In the genomic region with DNA sequence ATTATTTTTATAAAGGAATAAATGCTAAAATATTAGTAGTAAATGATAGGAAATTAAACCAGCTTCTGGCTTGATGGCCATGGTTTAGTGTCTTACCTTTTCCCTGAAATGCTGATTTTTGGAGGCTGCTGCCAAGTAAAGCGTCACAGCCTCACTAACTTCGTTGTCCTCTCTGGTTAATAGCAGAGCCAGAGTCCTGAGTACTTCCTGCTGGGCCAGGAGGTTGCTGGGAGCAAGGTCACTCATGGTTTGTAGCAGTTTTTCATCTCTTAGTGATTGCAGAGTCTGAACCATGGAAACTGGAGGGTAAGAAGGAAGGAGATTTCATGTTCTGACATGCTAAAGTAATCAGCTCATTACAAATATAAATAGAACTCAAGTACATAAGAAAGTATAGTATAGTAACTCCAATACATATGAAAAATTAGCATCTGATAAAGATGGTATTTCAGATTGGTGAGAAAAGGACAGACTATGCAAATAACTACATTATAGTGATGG, we compare ENCODE assay signal across 1 cellular context.
TF ChIP-seq lines count a peak whose summit lies in the region.

No MANE protein-coding gene starts in this region.

TF ChIP-seq in neural cell, 6 proteins besides CTCF, POLR2A, EP300 and RAD21 (continued from another document):
- TF ChIP-seq, protein P1, sequence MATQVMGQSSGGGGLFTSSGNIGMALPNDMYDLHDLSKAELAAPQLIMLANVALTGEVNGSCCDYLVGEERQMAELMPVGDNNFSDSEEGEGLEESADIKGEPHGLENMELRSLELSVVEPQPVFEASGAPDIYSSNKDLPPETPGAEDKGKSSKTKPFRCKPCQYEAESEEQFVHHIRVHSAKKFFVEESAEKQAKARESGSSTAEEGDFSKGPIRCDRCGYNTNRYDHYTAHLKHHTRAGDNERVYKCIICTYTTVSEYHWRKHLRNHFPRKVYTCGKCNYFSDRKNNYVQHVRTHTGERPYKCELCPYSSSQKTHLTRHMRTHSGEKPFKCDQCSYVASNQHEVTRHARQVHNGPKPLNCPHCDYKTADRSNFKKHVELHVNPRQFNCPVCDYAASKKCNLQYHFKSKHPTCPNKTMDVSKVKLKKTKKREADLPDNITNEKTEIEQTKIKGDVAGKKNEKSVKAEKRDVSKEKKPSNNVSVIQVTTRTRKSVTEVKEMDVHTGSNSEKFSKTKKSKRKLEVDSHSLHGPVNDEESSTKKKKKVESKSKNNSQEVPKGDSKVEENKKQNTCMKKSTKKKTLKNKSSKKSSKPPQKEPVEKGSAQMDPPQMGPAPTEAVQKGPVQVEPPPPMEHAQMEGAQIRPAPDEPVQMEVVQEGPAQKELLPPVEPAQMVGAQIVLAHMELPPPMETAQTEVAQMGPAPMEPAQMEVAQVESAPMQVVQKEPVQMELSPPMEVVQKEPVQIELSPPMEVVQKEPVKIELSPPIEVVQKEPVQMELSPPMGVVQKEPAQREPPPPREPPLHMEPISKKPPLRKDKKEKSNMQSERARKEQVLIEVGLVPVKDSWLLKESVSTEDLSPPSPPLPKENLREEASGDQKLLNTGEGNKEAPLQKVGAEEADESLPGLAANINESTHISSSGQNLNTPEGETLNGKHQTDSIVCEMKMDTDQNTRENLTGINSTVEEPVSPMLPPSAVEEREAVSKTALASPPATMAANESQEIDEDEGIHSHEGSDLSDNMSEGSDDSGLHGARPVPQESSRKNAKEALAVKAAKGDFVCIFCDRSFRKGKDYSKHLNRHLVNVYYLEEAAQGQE (IDR thresholded peaks at IDR 0.05; ENCODE audit: borderline replicate concordance) = no peak
- TF ChIP-seq SMC3 (conservative IDR thresholded peaks at IDR 0.05; ENCODE audit: poor library complexity) = no peak
